In genomic region chr19:950352-951066, GRCh38 we compare ENCODE assay signal across 1 cellular context.
TF ChIP-seq lines count a peak whose summit lies in the region.

No MANE protein-coding gene starts in this region.

TF ChIP-seq in IMR-90, 13 proteins besides CTCF, POLR2A, EP300 and RAD21:
- TF ChIP-seq MAZ (IDR thresholded peaks at IDR 0.05; ENCODE audit: borderline replicate concordance, low read depth, low read length) (no peak), SMC3 (IDR thresholded peaks at IDR 0.05; ENCODE audit: low read depth, low read length) (no peak), USF2 (IDR thresholded peaks at IDR 0.05; ENCODE audit: low read depth, low read length) (no peak), CHD1 (IDR thresholded peaks at IDR 0.05; ENCODE audit: low read depth, low read length) (no peak)
TF ChIP-seq in IMR-90: peak in this region for 0.
